Comparison of ENCODE assay signal across 1 cellular context in the genomic region with DNA sequence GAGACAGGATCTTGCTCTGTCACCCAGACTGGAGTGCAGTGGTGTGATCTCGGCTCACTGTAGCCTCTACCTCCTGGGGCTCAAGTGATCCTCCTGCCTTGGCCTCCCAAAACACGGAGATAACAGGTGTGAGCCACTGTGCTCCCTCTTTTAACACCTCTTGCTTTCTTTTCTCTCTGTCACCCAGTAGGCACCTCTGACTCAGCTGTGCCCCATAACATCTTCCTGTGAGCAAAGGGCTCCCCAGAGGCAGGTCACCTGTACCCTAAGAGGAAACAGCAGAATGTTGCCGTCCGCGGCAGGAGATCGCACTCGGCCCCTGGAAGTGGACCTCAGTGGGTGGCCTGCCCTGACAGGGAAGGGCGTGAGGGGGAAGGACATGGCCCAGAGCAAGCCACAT.
TF ChIP-seq lines count a peak whose summit lies in the region.

No MANE protein-coding gene starts in this region.

TF ChIP-seq in HepG2, 621 proteins besides CTCF, POLR2A, EP300 and RAD21 (continued from another document):
- TF ChIP-seq, protein P1, sequence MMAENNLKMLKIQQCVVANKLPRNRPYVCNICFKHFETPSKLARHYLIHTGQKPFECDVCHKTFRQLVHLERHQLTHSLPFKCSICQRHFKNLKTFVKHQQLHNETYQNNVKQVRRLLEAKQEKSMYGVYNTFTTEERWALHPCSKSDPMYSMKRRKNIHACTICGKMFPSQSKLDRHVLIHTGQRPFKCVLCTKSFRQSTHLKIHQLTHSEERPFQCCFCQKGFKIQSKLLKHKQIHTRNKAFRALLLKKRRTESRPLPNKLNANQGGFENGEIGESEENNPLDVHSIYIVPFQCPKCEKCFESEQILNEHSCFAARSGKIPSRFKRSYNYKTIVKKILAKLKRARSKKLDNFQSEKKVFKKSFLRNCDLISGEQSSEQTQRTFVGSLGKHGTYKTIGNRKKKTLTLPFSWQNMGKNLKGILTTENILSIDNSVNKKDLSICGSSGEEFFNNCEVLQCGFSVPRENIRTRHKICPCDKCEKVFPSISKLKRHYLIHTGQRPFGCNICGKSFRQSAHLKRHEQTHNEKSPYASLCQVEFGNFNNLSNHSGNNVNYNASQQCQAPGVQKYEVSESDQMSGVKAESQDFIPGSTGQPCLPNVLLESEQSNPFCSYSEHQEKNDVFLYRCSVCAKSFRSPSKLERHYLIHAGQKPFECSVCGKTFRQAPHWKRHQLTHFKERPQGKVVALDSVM (CRISPR knock-in tag; IDR thresholded peaks at IDR 0.05), result peak; percentile 85
- TF ChIP-seq, protein P2, sequence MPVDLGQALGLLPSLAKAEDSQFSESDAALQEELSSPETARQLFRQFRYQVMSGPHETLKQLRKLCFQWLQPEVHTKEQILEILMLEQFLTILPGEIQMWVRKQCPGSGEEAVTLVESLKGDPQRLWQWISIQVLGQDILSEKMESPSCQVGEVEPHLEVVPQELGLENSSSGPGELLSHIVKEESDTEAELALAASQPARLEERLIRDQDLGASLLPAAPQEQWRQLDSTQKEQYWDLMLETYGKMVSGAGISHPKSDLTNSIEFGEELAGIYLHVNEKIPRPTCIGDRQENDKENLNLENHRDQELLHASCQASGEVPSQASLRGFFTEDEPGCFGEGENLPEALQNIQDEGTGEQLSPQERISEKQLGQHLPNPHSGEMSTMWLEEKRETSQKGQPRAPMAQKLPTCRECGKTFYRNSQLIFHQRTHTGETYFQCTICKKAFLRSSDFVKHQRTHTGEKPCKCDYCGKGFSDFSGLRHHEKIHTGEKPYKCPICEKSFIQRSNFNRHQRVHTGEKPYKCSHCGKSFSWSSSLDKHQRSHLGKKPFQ (CRISPR knock-in tag; IDR thresholded peaks at IDR 0.05; ENCODE audit: insufficient replicate concordance), result no peak
- no peak for TF ChIP-seq PCBP1 (IDR thresholded peaks at IDR 0.05; ENCODE audit: borderline replicate concordance, low read depth, low read length)
